12 cellular contexts compared by ENCODE assay signal in the genomic region with DNA sequence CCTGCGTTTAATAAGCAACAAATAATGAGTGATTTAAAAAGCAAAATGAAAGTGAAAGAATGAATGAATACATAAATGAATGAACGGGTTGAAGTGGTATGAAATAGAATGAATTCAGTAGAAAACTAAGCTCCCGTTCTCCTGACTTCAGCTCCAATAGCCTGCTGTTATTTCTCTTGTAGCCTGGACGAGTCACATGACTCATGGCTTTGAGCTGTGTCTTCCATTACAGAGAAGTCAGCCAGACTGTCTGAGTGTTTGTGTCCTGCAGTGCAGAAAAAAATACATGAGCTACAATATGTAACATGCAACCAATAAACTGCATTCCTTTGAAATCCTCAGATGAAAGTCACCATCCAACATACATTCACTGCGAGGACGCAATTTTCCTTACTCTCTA. TPM values are rescaled to one million over a fixed set of nuclear protein-coding genes. Genes with fewer than 3 reads are reported as not detected.
DNase-seq lines count a peak whose midpoint lies in the region; ATAC-seq, FAIRE-seq and TF ChIP-seq lines count a peak whose summit lies in the region.
"Had no signal": no experiment of that assay in that cellular context is flagged by ENCODE, and none has a peak within 500 bp of the region (broad histone marks: within the 10 kb centered on the region; RNA-seq: fewer than 3 reads in every experiment).

No MANE protein-coding gene starts in this region.

- no peaks in the 10 kb centered on the region for H3K9me1 ChIP-seq in K562 (ENCODE audit: control insufficient read depth, insufficient read depth, low read length)

- TF ChIP-seq RAD21 in K562 (CRISPR knock-in tag; conservative IDR thresholded peaks at IDR 0.05 in 1 of 2, IDR thresholded peaks at IDR 0.05 in 1 of 2): no peak

- H3K27me3 ChIP-seq in cardiac muscle cell: no peaks in the 10 kb centered on the region
- H3K27me3 ChIP-seq in K562 (ENCODE audit: control insufficient read depth in 2 of 2, insufficient read depth in 2 of 2, low read length in 2 of 2): no peaks in the 10 kb centered on the region

- DNase-seq in cardiac muscle cell (ENCODE audit: low read depth in 1 of 2, low spot score in 1 of 2) (peak; percentile 32 to 68), Right ventricle myocardium inferior (ENCODE audit: missing footprints) (no peak), K562 (ENCODE audit: extremely low read depth in 1 of 4, low spot score in 3 of 4) (no peak), kidney (no peak), NCI-H146 treated with DMSO at 0.1 percent for 48 hours (lab: John Stamatoyannopoulos, UW; ENCODE audit: unreplicated experiment) (no peak)
- DNase-seq in activated CD4-positive, alpha-beta T cell treated with anti-CD3 and anti-CD28 coated beads for 48 hours: no peak
- DNase-seq: activated CD8-positive, alpha-beta memory T cell treated with anti-CD3 and anti-CD28 coated beads for 24 hours; CD4-positive, alpha-beta T cell; endodermal cell; naive thymus-derived CD4-positive, alpha-beta T cell had no signal

- no peak overlapping the region for H3K27ac ChIP-seq in cardiac muscle cell
- H3K27ac ChIP-seq in K562 (ENCODE audit: extremely low read depth, low read depth, low read length): no peak overlapping the region
- H3K27ac ChIP-seq in kidney (ENCODE audit: low read depth in 2 of 2, low read length in 2 of 2): no peak overlapping the region

- ATAC-seq in Right ventricle myocardium inferior (no peak), K562 (no peak), GM18867 (IDR thresholded peaks at IDR 0.05; ENCODE audit: unreplicated experiment) (no peak), HG03439 (IDR thresholded peaks at IDR 0.05; ENCODE audit: unreplicated experiment) (no peak)
- ATAC-seq: naive thymus-derived CD4-positive, alpha-beta T cell had no signal

- H3K9ac ChIP-seq in K562 (ENCODE audit: insufficient read depth in 1 of 2, low read depth in 2 of 2, low read length in 2 of 2) (no peak overlapping the region), kidney (ENCODE audit: low read length in 2 of 2) (no peak overlapping the region)

- H3K9me3 ChIP-seq in cardiac muscle cell (ENCODE audit: low read depth) (no peaks in the 10 kb centered on the region), K562 (replicated peaks; ENCODE audit: control insufficient read depth, insufficient read depth, low read depth, low read length) (no peaks in the 10 kb centered on the region), kidney (ENCODE audit: control insufficient read depth in 1 of 2, low read length in 2 of 2) (no peaks in the 10 kb centered on the region)

- no peaks in the 10 kb centered on the region for H3K4me1 ChIP-seq in cardiac muscle cell (ENCODE audit: low read depth)
- H3K4me1 ChIP-seq in K562 (replicated peaks in 1 of 2; ENCODE audit: control insufficient read depth in 2 of 2, insufficient read depth in 2 of 2, low read length in 2 of 2): no peaks in the 10 kb centered on the region
- H3K4me1 ChIP-seq in kidney (ENCODE audit: control insufficient read depth in 1 of 2, insufficient read depth in 1 of 2, low read depth in 1 of 2, low read length in 2 of 2): no peaks in the 10 kb centered on the region

- H3K36me3 ChIP-seq in cardiac muscle cell: no peaks in the 10 kb centered on the region
- H3K36me3 ChIP-seq in K562 (ENCODE audit: control insufficient read depth, insufficient read depth, low read length): no peaks in the 10 kb centered on the region
- no peaks in the 10 kb centered on the region for H3K36me3 ChIP-seq in kidney (ENCODE audit: control insufficient read depth in 1 of 2, insufficient read depth in 2 of 2, low read length in 2 of 2)

- intact Hi-C loops in Right ventricle myocardium inferior (cut with DNase I) (no loop called here), K562 (cut with micrococcal nuclease) (no loop called here), kidney (cut with DNase I) (no loop called here)

- WGBS in K562 (ENCODE audit: insufficient coverage, low coverage, missing lambda C conversion rate): 2% methylated on average over 6 of the region's 6 CpGs

- no peaks in the 10 kb centered on the region for H3K79me2 ChIP-seq in K562 (ENCODE audit: control insufficient read depth, insufficient read depth, low read length)

- TF ChIP-seq EP300 in K562 (IDR thresholded peaks at IDR 0.05; ENCODE audit: low read length): no peak

- H3K4me2 ChIP-seq in K562 (ENCODE audit: insufficient read depth, low read length): no peak overlapping the region

- H3K4me3 ChIP-seq in cardiac muscle cell: no peak overlapping the region
- H3K4me3 ChIP-seq in K562: no peak overlapping the region
- peak overlapping the region; percentile 19 to 35 for H3K4me3 ChIP-seq in kidney (ENCODE audit: low read length in 2 of 2)

- TF ChIP-seq CTCF in cardiac muscle cell (IDR thresholded peaks at IDR 0.05; ENCODE audit: low read depth, low read length) (no peak), K562 (IDR thresholded peaks at IDR 0.05 in 2 of 3, conservative IDR thresholded peaks at IDR 0.05 in 1 of 3; ENCODE audit: insufficient read depth in 2 of 3, low read depth in 1 of 3, low read length in 3 of 3) (no peak), kidney (IDR thresholded peaks at IDR 0.05; ENCODE audit: borderline replicate concordance, extremely low read depth, insufficient read depth) (no peak)

- FAIRE-seq in K562 (lab: Jason Lieb, UNC) (no peak), kidney (lab: Jason Lieb, UNC) (no peak)

- no peaks in the 10 kb centered on the region for H4K20me1 ChIP-seq in K562 (replicated peaks; ENCODE audit: control insufficient read depth, insufficient read depth, low read length)

- in situ Hi-C loops in K562 (cut with MboI): no loop called here

- H2AFZ ChIP-seq in K562 (ENCODE audit: low read depth, low read length): no peak overlapping the region

- POLR2A ChIA-PET in K562 (lab: Yijun Ruan, JAX): no interaction called here

- no TSS peak for BruUV-seq in K562 (replicated peaks; lab: Mats Ljungman, UMichigan)

- TF ChIP-seq POLR2A in K562 (conservative IDR thresholded peaks at IDR 0.05): no peak

- CTCF ChIA-PET in K562 (lab: Yijun Ruan, JAX; ENCODE audit: low intra/inter-chr PET ratio): no interaction called here

TF ChIP-seq in K562, 482 proteins besides CTCF, POLR2A, EP300 and RAD21:
- no peak for TF ChIP-seq ZNF699 (CRISPR knock-in tag; IDR thresholded peaks at IDR 0.05; ENCODE audit: insufficient replicate concordance)
- TF ChIP-seq, protein P1, sequence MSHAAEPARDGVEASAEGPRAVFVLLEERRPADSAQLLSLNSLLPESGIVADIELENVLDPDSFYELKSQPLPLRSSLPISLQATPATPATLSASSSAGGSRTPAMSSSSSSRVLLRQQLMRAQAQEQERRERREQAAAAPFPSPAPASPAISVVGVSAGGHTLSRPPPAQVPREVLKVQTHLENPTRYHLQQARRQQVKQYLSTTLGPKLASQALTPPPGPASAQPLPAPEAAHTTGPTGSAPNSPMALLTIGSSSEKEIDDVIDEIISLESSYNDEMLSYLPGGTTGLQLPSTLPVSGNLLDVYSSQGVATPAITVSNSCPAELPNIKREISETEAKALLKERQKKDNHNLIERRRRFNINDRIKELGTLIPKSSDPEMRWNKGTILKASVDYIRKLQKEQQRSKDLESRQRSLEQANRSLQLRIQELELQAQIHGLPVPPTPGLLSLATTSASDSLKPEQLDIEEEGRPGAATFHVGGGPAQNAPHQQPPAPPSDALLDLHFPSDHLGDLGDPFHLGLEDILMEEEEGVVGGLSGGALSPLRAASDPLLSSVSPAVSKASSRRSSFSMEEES (CRISPR knock-in tag; IDR thresholded peaks at IDR 0.05): peak; percentile 90
TF ChIP-seq in K562: peak in this region for 1.

RNA-seq across cellular contexts. Expression of a gene that starts 21.2 kb away (rescaled TPM):
- total RNA-seq in cardiac muscle cell: 0.07 TPM in 1 of 2 replicates, not detected in the other
- polyA plus RNA-seq in cardiac muscle cell: not detected in 2 replicates
- not detected for total RNA-seq in Right ventricle myocardium inferior
- total RNA-seq in K562 (2011; cell fraction: chromatin; rRNA removed; ENCODE audit: low replicate concordance): 0.14 and 0.81 TPM in 2 replicates
- total RNA-seq in K562 (2011; cell fraction: nucleolus; rRNA removed): 0.13 TPM in 1 of 2 replicates, not detected in the other
- total RNA-seq in K562 (2011; cell fraction: nucleoplasm; rRNA removed): 0.29 and 0.38 TPM in 2 replicates
- 1.1 TPM in 2 replicates for total RNA-seq in K562 (2014; rRNA removed)
- total RNA-seq in K562 (2014; rRNA removed; fragmentation: Illumina TruSeq; extraction: Trizol): 1.4 and 1.6 TPM in 2 replicates
- total RNA-seq in K562 (2015; rRNA removed; fragmentation: Illumina TruSeq; extraction: Trizol): 1.4 and 1.5 TPM in 2 replicates
- total RNA-seq in K562 (2021): 0.49 and 0.78 TPM in 2 replicates
- polyA plus RNA-seq in K562 (2011; rRNA removed): 0.07 and 0.11 TPM in 2 replicates
- not detected in 2 replicates for polyA plus RNA-seq in K562 (2011; cell fraction: cytosol; rRNA removed)
- 0.10 and 0.28 TPM in 2 replicates for polyA plus RNA-seq in K562 (2011; cell fraction: nucleus; rRNA removed)
- 0.66 and 0.78 TPM in 2 replicates for polyA plus RNA-seq in K562 (2012)
- 1.1 and 1.4 TPM in 2 replicates for polyA plus RNA-seq in K562 (2014; fragmentation: Illumina TruSeq; extraction: Trizol)
- polyA plus RNA-seq in K562 (2014; fragmentation: Nextera tagmentation; extraction: Ambion mirVana): under 1 TPM; 0.37 to 0.38 TPM
- polyA plus RNA-seq in K562 (2014; rRNA removed): 0.98 and 1.5 TPM in 2 replicates
- polyA minus RNA-seq in K562 (2011; rRNA and poly(A)+ RNA removed): 0.09 and 0.11 TPM in 2 replicates
- polyA minus RNA-seq in K562 (2011; cell fraction: cytosol; rRNA and poly(A)+ RNA removed): not detected in 2 replicates
- polyA minus RNA-seq in K562 (2011; cell fraction: nucleus; rRNA and poly(A)+ RNA removed): not detected in 2 replicates
- total RNA-seq in kidney: 0.57 TPM
- polyA plus RNA-seq in kidney (ENCODE audit: insufficient read depth, low read depth, low replicate concordance): 0.30 TPM
- total RNA-seq: CD4-positive, alpha-beta T cell had no signal
- polyA plus RNA-seq: naive thymus-derived CD4-positive, alpha-beta T cell had no signal

Comparison
In these comparisons a context has a peak if more than half of its experiments do, and no peak if none do; other contexts are left out.
1. DNase-seq: peak in cardiac muscle cell (2 of 2); none in Right ventricle myocardium inferior (single experiment), K562 (0 of 4), kidney (single experiment), activated CD4-positive, alpha-beta T cell treated with anti-CD3 and anti-CD28 coated beads for 48 hours (single experiment) and NCI-H146 treated with DMSO at 0.1 percent for 48 hours (single experiment).
2. H3K4me3 ChIP-seq: peak in kidney (2 of 2); none in cardiac muscle cell (single experiment) and K562 (single experiment).